ENCODE assay signal across 2 cellular contexts in the genomic region with DNA sequence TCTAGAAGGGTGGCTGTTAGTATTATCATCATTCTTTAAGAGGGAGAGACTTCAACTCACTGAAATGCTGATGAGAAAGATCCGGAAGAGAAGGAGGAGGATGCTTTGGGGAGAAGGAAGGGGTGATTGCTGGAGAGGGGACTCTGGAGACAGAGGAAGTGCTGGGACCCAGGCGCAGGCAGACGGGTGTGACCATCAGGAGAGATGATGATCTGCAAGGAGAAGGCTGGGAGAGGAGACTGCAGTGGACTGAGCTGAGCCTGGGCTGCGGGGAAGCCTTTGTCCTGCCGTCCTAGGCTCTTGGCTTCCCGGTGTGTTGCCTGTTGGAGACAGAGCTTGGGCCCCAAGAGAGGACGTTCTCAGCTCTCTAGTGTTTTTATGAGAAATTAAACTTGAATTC.
TF ChIP-seq lines count a peak whose summit lies in the region.

No MANE protein-coding gene starts in this region.

TF ChIP-seq in A549, 52 proteins besides CTCF, POLR2A, EP300 and RAD21:
- no peak for TF ChIP-seq PHF8 (IDR thresholded peaks at IDR 0.05; ENCODE audit: borderline replicate concordance, low read depth)
- no peak for TF ChIP-seq EHF (CRISPR knock-in tag; IDR thresholded peaks at IDR 0.05)
- no peak for TF ChIP-seq POLR2AphosphoS2 (conservative IDR thresholded peaks at IDR 0.05; ENCODE audit: low read length)
- no peak for TF ChIP-seq KDM5A (IDR thresholded peaks at IDR 0.05)
- no peak for TF ChIP-seq GATA3 (IDR thresholded peaks at IDR 0.05; ENCODE audit: borderline replicate concordance)
- TF ChIP-seq MAZ (IDR thresholded peaks at IDR 0.05; ENCODE audit: borderline replicate concordance, low read depth, low read length): no peak

TF ChIP-seq in HCT116, 20 proteins besides CTCF, POLR2A, EP300 and RAD21:
- TF ChIP-seq ELF1 (IDR thresholded peaks at IDR 0.05; ENCODE audit: borderline replicate concordance, low read depth) (no peak), CBX3 (IDR thresholded peaks at IDR 0.05; ENCODE audit: low read depth) (no peak), EZH2phosphoT487 (IDR thresholded peaks at IDR 0.05; ENCODE audit: borderline replicate concordance) (no peak), FOSL1 (IDR thresholded peaks at IDR 0.05; ENCODE audit: low read depth) (no peak), ZFX (IDR thresholded peaks at IDR 0.05) (no peak), YY1 (IDR thresholded peaks at IDR 0.05; ENCODE audit: extremely low read depth, insufficient replicate concordance, low read depth, low read length) (no peak)
- TF ChIP-seq, protein P1, sequence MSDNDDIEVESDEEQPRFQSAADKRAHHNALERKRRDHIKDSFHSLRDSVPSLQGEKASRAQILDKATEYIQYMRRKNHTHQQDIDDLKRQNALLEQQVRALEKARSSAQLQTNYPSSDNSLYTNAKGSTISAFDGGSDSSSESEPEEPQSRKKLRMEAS (IDR thresholded peaks at IDR 0.05): no peak
- TF ChIP-seq, protein P2, sequence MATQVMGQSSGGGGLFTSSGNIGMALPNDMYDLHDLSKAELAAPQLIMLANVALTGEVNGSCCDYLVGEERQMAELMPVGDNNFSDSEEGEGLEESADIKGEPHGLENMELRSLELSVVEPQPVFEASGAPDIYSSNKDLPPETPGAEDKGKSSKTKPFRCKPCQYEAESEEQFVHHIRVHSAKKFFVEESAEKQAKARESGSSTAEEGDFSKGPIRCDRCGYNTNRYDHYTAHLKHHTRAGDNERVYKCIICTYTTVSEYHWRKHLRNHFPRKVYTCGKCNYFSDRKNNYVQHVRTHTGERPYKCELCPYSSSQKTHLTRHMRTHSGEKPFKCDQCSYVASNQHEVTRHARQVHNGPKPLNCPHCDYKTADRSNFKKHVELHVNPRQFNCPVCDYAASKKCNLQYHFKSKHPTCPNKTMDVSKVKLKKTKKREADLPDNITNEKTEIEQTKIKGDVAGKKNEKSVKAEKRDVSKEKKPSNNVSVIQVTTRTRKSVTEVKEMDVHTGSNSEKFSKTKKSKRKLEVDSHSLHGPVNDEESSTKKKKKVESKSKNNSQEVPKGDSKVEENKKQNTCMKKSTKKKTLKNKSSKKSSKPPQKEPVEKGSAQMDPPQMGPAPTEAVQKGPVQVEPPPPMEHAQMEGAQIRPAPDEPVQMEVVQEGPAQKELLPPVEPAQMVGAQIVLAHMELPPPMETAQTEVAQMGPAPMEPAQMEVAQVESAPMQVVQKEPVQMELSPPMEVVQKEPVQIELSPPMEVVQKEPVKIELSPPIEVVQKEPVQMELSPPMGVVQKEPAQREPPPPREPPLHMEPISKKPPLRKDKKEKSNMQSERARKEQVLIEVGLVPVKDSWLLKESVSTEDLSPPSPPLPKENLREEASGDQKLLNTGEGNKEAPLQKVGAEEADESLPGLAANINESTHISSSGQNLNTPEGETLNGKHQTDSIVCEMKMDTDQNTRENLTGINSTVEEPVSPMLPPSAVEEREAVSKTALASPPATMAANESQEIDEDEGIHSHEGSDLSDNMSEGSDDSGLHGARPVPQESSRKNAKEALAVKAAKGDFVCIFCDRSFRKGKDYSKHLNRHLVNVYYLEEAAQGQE (IDR thresholded peaks at IDR 0.05; ENCODE audit: low read depth): no peak
- TF ChIP-seq, protein P3, sequence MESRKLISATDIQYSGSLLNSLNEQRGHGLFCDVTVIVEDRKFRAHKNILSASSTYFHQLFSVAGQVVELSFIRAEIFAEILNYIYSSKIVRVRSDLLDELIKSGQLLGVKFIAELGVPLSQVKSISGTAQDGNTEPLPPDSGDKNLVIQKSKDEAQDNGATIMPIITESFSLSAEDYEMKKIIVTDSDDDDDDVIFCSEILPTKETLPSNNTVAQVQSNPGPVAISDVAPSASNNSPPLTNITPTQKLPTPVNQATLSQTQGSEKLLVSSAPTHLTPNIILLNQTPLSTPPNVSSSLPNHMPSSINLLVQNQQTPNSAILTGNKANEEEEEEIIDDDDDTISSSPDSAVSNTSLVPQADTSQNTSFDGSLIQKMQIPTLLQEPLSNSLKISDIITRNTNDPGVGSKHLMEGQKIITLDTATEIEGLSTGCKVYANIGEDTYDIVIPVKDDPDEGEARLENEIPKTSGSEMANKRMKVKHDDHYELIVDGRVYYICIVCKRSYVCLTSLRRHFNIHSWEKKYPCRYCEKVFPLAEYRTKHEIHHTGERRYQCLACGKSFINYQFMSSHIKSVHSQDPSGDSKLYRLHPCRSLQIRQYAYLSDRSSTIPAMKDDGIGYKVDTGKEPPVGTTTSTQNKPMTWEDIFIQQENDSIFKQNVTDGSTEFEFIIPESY (IDR thresholded peaks at IDR 0.05; ENCODE audit: extremely low read depth, insufficient replicate concordance, low read length): no peak
- TF ChIP-seq, protein P4, sequence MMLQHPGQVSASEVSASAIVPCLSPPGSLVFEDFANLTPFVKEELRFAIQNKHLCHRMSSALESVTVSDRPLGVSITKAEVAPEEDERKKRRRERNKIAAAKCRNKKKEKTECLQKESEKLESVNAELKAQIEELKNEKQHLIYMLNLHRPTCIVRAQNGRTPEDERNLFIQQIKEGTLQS (IDR thresholded peaks at IDR 0.05): no peak
